1 cellular context compared by ENCODE assay signal in the genomic region with DNA sequence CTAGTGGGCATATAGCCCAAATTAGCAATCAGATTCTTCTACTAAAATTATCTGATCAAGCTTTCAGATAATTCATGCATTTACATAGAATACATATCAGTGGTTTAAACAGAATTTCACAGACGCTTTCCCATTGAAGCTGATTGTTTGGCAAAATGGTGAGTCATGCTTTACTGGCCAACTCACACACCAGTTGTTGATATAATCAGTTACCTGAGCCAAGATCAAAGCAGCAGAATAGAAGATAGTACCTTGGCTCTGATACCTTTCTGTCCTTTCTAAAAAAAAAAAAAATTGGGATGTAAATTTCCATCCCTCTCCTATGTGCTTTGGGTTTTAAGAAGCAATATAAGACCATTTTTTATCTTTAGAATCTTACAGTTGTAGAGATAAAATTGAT.
TF ChIP-seq lines count a peak whose summit lies in the region.

No MANE protein-coding gene starts in this region.

TF ChIP-seq in A549, 52 proteins besides CTCF, POLR2A, EP300 and RAD21 (continued from another document):
- TF ChIP-seq MAZ (IDR thresholded peaks at IDR 0.05; ENCODE audit: borderline replicate concordance, low read depth, low read length) (no peak), POLR2AphosphoS2 (conservative IDR thresholded peaks at IDR 0.05; ENCODE audit: low read length) (no peak), BHLHE40 (IDR thresholded peaks at IDR 0.05; ENCODE audit: low read depth, low read length) (no peak), RARB (CRISPR knock-in tag; IDR thresholded peaks at IDR 0.05) (no peak), CHD4 (IDR thresholded peaks at IDR 0.05; ENCODE audit: borderline replicate concordance) (no peak), MYC (IDR thresholded peaks at IDR 0.05; ENCODE audit: borderline replicate concordance, low read length) (no peak), EHF (CRISPR knock-in tag; IDR thresholded peaks at IDR 0.05) (no peak)
- TF ChIP-seq, protein P1, sequence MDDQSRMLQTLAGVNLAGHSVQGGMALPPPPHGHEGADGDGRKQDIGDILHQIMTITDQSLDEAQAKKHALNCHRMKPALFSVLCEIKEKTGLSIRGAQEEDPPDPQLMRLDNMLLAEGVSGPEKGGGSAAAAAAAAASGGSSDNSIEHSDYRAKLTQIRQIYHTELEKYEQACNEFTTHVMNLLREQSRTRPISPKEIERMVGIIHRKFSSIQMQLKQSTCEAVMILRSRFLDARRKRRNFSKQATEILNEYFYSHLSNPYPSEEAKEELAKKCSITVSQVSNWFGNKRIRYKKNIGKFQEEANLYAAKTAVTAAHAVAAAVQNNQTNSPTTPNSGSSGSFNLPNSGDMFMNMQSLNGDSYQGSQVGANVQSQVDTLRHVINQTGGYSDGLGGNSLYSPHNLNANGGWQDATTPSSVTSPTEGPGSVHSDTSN (IDR thresholded peaks at IDR 0.05) = no peak
- TF ChIP-seq, protein P2, sequence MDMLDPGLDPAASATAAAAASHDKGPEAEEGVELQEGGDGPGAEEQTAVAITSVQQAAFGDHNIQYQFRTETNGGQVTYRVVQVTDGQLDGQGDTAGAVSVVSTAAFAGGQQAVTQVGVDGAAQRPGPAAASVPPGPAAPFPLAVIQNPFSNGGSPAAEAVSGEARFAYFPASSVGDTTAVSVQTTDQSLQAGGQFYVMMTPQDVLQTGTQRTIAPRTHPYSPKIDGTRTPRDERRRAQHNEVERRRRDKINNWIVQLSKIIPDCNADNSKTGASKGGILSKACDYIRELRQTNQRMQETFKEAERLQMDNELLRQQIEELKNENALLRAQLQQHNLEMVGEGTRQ (IDR thresholded peaks at IDR 0.05) = no peak
